In genomic region chr1:230340778-230341546, GRCh38 we compare ENCODE assay signal across 16 cellular contexts.
"Had no signal": no experiment of that assay in that cellular context is flagged by ENCODE, and none has a peak within 500 bp of the region (broad histone marks: within the 10 kb centered on the region; RNA-seq: fewer than 3 reads in every experiment).

No MANE protein-coding gene starts in this region.

- H3K4me1 ChIP-seq: breast epithelium, transverse colon, vagina had no signal

- H3K9me3 Mint-ChIP-seq: endodermal cell, nephron progenitor cell had no signal

- H3K27me3 ChIP-seq: hepatocyte, transverse colon, vagina had no signal

- H3K79me2 ChIP-seq: hepatocyte had no signal

- H3K9me3 ChIP-seq: breast epithelium, transverse colon, vagina had no signal

- H3K4me1 Mint-ChIP-seq: endodermal cell, nephron progenitor cell had no signal

- H3K4me3 Mint-ChIP-seq: endodermal cell, nephron progenitor cell had no signal

- H3K4me2 ChIP-seq: hepatocyte had no signal

- DNase-seq: activated CD4-positive, alpha-beta T cell treated with anti-CD3 and anti-CD28 coated beads for 1 hour; activated CD4-positive, alpha-beta T cell treated with anti-CD3 and anti-CD28 coated beads, Interleukin-2, amount 50 U/mL, for 4 hours; activated naive CD4-positive, alpha-beta T cell; activated T-cell treated with anti-CD3 and anti-CD28 coated beads for 4 hours; aorta; endodermal cell; islet precursor cell; mesendoderm; nephron progenitor cell; stimulated activated CD4-positive, alpha-beta T cell treated with anti-CD3 and anti-CD28 coated beads, Interleukin-12 subunit alpha, Interleukin-12 subunit beta, amount 100 ng/mL, for 4 hours; stimulated activated CD4-positive, alpha-beta T cell treated with anti-CD3 and anti-CD28 coated beads, Interleukin-2, amount 100 ng/mL, for 24 hours; transverse colon had no signal

- H3K4me3 ChIP-seq: breast epithelium, hepatocyte, transverse colon, vagina had no signal

- H3K27ac ChIP-seq: breast epithelium, hepatocyte, transverse colon, vagina, VCaP had no signal

- H3K36me3 ChIP-seq: breast epithelium, transverse colon, vagina had no signal

- H2AFZ ChIP-seq: hepatocyte had no signal

- H3K27ac Mint-ChIP-seq: endodermal cell, nephron progenitor cell had no signal
